Comparison of ENCODE assay signal across 1 cellular context in the genomic region with DNA sequence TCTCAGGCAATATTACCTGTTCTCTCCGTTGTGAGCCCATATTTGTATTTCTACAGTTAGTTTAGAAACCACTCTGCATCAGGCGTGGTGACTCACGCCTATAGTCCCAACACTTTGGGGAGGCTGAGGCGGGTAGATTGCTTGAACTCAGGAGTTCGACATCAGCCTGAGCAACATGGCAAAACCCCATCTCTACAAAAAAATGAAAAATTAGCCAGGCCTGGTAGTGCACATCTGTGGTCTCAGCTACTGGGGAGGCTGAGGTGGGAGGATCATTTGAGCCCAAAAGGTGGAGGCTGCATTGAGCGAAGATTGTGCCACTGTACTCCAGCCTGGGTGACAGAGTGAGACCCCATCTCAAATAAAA.
TF ChIP-seq lines count a peak whose summit lies in the region.

No MANE protein-coding gene starts in this region.

TF ChIP-seq in IMR-90, 13 proteins besides CTCF, POLR2A, EP300 and RAD21:
- TF ChIP-seq CHD1 (IDR thresholded peaks at IDR 0.05; ENCODE audit: low read depth, low read length) (no peak), FOS (IDR thresholded peaks at IDR 0.05; ENCODE audit: low read depth, low read length) (no peak), RFX5 (IDR thresholded peaks at IDR 0.05; ENCODE audit: low read depth, low read length) (no peak), MAZ (IDR thresholded peaks at IDR 0.05; ENCODE audit: borderline replicate concordance, low read depth, low read length) (no peak), SMC3 (IDR thresholded peaks at IDR 0.05; ENCODE audit: low read depth, low read length) (no peak), MXI1 (IDR thresholded peaks at IDR 0.05; ENCODE audit: borderline replicate concordance, low read depth, low read length) (no peak), CEBPB (IDR thresholded peaks at IDR 0.05; ENCODE audit: low read depth, low read length) (no peak), BHLHE40 (IDR thresholded peaks at IDR 0.05; ENCODE audit: low read depth, low read length) (no peak), NFE2L2 (IDR thresholded peaks at IDR 0.05; ENCODE audit: low read depth, low read length) (no peak), RCOR1 (IDR thresholded peaks at IDR 0.05; ENCODE audit: insufficient replicate concordance, low read length) (no peak), MAFK (IDR thresholded peaks at IDR 0.05; ENCODE audit: low read depth, low read length) (no peak)
- TF ChIP-seq, protein P1, sequence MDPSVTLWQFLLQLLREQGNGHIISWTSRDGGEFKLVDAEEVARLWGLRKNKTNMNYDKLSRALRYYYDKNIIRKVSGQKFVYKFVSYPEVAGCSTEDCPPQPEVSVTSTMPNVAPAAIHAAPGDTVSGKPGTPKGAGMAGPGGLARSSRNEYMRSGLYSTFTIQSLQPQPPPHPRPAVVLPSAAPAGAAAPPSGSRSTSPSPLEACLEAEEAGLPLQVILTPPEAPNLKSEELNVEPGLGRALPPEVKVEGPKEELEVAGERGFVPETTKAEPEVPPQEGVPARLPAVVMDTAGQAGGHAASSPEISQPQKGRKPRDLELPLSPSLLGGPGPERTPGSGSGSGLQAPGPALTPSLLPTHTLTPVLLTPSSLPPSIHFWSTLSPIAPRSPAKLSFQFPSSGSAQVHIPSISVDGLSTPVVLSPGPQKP (IDR thresholded peaks at IDR 0.05; ENCODE audit: borderline replicate concordance, low read depth, low read length) = no peak
- TF ChIP-seq, protein P2, sequence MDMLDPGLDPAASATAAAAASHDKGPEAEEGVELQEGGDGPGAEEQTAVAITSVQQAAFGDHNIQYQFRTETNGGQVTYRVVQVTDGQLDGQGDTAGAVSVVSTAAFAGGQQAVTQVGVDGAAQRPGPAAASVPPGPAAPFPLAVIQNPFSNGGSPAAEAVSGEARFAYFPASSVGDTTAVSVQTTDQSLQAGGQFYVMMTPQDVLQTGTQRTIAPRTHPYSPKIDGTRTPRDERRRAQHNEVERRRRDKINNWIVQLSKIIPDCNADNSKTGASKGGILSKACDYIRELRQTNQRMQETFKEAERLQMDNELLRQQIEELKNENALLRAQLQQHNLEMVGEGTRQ (IDR thresholded peaks at IDR 0.05; ENCODE audit: low read depth, low read length) = no peak
TF ChIP-seq in IMR-90: peak in this region for 0.
